In the genomic region with DNA sequence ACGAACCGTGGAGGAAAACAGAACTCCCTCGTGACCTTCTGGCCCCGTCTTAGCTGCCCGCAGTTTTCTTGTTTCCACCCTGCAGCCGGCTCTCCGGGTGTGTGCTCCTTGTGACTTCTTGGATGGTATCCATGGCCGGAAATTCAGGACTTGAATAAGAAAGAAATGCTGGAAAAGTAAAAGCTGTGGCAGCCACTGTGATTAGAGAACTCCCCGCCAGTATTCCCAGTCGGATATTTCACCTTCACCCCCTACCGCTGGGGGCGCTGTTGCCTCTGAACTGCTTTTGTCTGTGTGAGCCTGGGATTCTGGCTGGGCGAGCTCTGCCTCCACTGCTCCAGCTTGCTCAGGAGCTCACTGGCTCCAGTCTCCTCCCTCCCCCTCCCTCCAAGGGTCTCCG, we compare ENCODE assay signal across 9 cellular contexts. TPM values are rescaled to one million over a fixed set of nuclear protein-coding genes. Genes with fewer than 3 reads are reported as not detected.
DNase-seq lines count a peak whose midpoint lies in the region; ATAC-seq and TF ChIP-seq lines count a peak whose summit lies in the region.
"Had no signal": no experiment of that assay in that cellular context is flagged by ENCODE, and none has a peak within 500 bp of the region (broad histone marks: within the 10 kb centered on the region; RNA-seq: fewer than 3 reads in every experiment).

No MANE protein-coding gene starts in this region.

- H3K27ac ChIP-seq in SK-N-SH (ENCODE audit: low read depth in 2 of 2, low read length in 1 of 2), result no peak overlapping the region

- H3K9me2 ChIP-seq in SK-N-SH, result no peaks in the 10 kb centered on the region

- no peak overlapping the region for H2AFZ ChIP-seq in SK-N-SH (ENCODE audit: low read depth)

- no peaks in the 10 kb centered on the region for H3K36me3 ChIP-seq in SK-N-SH (replicated peaks in 1 of 2; ENCODE audit: control insufficient read depth in 1 of 2, insufficient read depth in 2 of 2, low read length in 1 of 2)

- no peaks in the 10 kb centered on the region for H3F3A ChIP-seq in SK-N-SH (replicated peaks; ENCODE audit: insufficient read depth)

- POLR2A ChIA-PET in SK-N-SH (lab: Yijun Ruan, JAX), result no interaction called here

- no peak for ATAC-seq in stimulated activated naive CD8-positive, alpha-beta T cell treated with anti-CD3 and anti-CD28 coated beads, Interleukin-15, Interleukin-2, amounts not matched to agents 100 U/mL and 50 U/mL, for 24 hours
- no peak for ATAC-seq in GM18498 (IDR thresholded peaks at IDR 0.05; ENCODE audit: unreplicated experiment)
- ATAC-seq in HG03039 (IDR thresholded peaks at IDR 0.05; ENCODE audit: unreplicated experiment), result no peak

- no peak for TF ChIP-seq RAD21 in SK-N-SH (IDR thresholded peaks at IDR 0.05; ENCODE audit: low read length)

- peaks cover 0 to 3% of the 10 kb centered on the region in 2 experiments; a peak in 2 of 4 replicates for H3K4me1 ChIP-seq in SK-N-SH (ENCODE audit: control insufficient read depth in 1 of 2, insufficient read depth in 2 of 2, low read depth in 1 of 2, low read length in 1 of 2)

- H3K79me2 ChIP-seq in SK-N-SH (ENCODE audit: insufficient read depth), result no peaks in the 10 kb centered on the region

- WGBS in SK-N-SH (ENCODE audit: low lambda C conversion rate), result 70% methylated on average over 12 of the region's 14 CpGs

- in situ Hi-C loops in GM13976 (cut with MboI; ENCODE audit: low sequenced_read_pairs, unreplicated experiment), result no loop called here

- TF ChIP-seq EP300 in SK-N-SH (IDR thresholded peaks at IDR 0.05; ENCODE audit: borderline replicate concordance in 1 of 2, low read depth in 1 of 2, low read length in 1 of 2), result no peak

- no peak overlapping the region; a peak in 1 of 4 replicates for H3K4me3 ChIP-seq in SK-N-SH (ENCODE audit: low read depth in 2 of 2, low read length in 1 of 2)
- H3K4me3 ChIP-seq in fibroblast of pulmonary artery (replicated peaks; ENCODE audit: low read depth, low read length), result no peak overlapping the region

- H3K27me3 ChIP-seq in SK-N-SH (ENCODE audit: insufficient read depth), result 0 out of 2 replicates have a peak, but pooled peaks cover 6% of the 10 kb centered on the region

- no peaks in the 10 kb centered on the region for H4K20me1 ChIP-seq in SK-N-SH (ENCODE audit: insufficient read depth)

- DNase-seq in GM13976 (ENCODE audit: low spot score), result no peak
- DNase-seq in SK-N-SH, result no peak
- DNase-seq in fibroblast of pulmonary artery (ENCODE audit: low read depth), result peak; percentile 66
- DNase-seq in pons (ENCODE audit: low spot score), result peak; percentile 37
- no peak for DNase-seq in stimulated activated naive CD8-positive, alpha-beta T cell treated with anti-CD3 and anti-CD28 coated beads, Interleukin-15, Interleukin-2, amounts not matched to agents 100 U/mL and 50 U/mL, for 24 hours
- no peak for DNase-seq in NCI-H2196 (lab: John Stamatoyannopoulos, UW; ENCODE audit: unreplicated experiment)

- H3K4me2 ChIP-seq in SK-N-SH, result no peak overlapping the region

- TF ChIP-seq CTCF in GM13976 (IDR thresholded peaks at IDR 0.05; ENCODE audit: borderline replicate concordance, control extremely low read depth, extremely low read depth, insufficient read depth, missing control alignments), result peak; percentile 41
- TF ChIP-seq CTCF in SK-N-SH (IDR thresholded peaks at IDR 0.05), result peak; percentile 50
- TF ChIP-seq CTCF in fibroblast of pulmonary artery (IDR thresholded peaks at IDR 0.05; ENCODE audit: low read length, missing control alignments), result peak; percentile 47

- no peak overlapping the region for H3K9ac ChIP-seq in SK-N-SH

- CTCF ChIA-PET in SK-N-SH (lab: Yijun Ruan, JAX), result interaction anchor here (0.7 to 1.5 kb wide), 3 partner anchors 14 to 41 kb away, joined by 4 to 5 read pairs (median 4); partner anchors contain the start of gene CYP4V2

- H3K9me3 ChIP-seq in SK-N-SH, result no peaks in the 10 kb centered on the region

TF ChIP-seq in SK-N-SH, 30 proteins besides CTCF, POLR2A, EP300 and RAD21:
- no peak for TF ChIP-seq RCOR1 (IDR thresholded peaks at IDR 0.05; ENCODE audit: low read length)
- TF ChIP-seq GATA2 (CRISPR knock-in tag; IDR thresholded peaks at IDR 0.05), result no peak
- TF ChIP-seq REST (IDR thresholded peaks at IDR 0.05; ENCODE audit: low read depth, low read length), result no peak
- no peak for TF ChIP-seq NFIC (IDR thresholded peaks at IDR 0.05; ENCODE audit: borderline replicate concordance)
- TF ChIP-seq FOXJ3 (CRISPR knock-in tag; IDR thresholded peaks at IDR 0.05), result no peak
- TF ChIP-seq, protein P1, sequence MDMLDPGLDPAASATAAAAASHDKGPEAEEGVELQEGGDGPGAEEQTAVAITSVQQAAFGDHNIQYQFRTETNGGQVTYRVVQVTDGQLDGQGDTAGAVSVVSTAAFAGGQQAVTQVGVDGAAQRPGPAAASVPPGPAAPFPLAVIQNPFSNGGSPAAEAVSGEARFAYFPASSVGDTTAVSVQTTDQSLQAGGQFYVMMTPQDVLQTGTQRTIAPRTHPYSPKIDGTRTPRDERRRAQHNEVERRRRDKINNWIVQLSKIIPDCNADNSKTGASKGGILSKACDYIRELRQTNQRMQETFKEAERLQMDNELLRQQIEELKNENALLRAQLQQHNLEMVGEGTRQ (IDR thresholded peaks at IDR 0.05; ENCODE audit: borderline replicate concordance, low read depth, low read length), result no peak
- no peak for TF ChIP-seq NRF1 (IDR thresholded peaks at IDR 0.05; ENCODE audit: low read depth, low read length)
- TF ChIP-seq EZH2phosphoT487 (IDR thresholded peaks at IDR 0.05; ENCODE audit: borderline replicate concordance, low read depth), result no peak
- TF ChIP-seq, protein P2, sequence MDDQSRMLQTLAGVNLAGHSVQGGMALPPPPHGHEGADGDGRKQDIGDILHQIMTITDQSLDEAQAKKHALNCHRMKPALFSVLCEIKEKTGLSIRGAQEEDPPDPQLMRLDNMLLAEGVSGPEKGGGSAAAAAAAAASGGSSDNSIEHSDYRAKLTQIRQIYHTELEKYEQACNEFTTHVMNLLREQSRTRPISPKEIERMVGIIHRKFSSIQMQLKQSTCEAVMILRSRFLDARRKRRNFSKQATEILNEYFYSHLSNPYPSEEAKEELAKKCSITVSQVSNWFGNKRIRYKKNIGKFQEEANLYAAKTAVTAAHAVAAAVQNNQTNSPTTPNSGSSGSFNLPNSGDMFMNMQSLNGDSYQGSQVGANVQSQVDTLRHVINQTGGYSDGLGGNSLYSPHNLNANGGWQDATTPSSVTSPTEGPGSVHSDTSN (IDR thresholded peaks at IDR 0.05), result no peak
- no peak for TF ChIP-seq RXRA (IDR thresholded peaks at IDR 0.05; ENCODE audit: borderline replicate concordance, low read depth)
- no peak for TF ChIP-seq ELF1 (IDR thresholded peaks at IDR 0.05)
- no peak for TF ChIP-seq GABPA (IDR thresholded peaks at IDR 0.05; ENCODE audit: low read depth)
- no peak for TF ChIP-seq USF1 (IDR thresholded peaks at IDR 0.05; ENCODE audit: borderline replicate concordance, low read depth)
- TF ChIP-seq, protein P3, sequence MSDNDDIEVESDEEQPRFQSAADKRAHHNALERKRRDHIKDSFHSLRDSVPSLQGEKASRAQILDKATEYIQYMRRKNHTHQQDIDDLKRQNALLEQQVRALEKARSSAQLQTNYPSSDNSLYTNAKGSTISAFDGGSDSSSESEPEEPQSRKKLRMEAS (IDR thresholded peaks at IDR 0.05; ENCODE audit: low read depth), result no peak
- no peak for TF ChIP-seq POLR2AphosphoS5 (IDR thresholded peaks at IDR 0.05; ENCODE audit: low read depth, low read length)
- no peak for TF ChIP-seq MEF2A (IDR thresholded peaks at IDR 0.05; ENCODE audit: borderline replicate concordance, low read depth)
- no peak for TF ChIP-seq FOSL2 (IDR thresholded peaks at IDR 0.05; ENCODE audit: borderline replicate concordance, low read depth)
- no peak for TF ChIP-seq TCF12 (IDR thresholded peaks at IDR 0.05)
- TF ChIP-seq TEAD4 (IDR thresholded peaks at IDR 0.05; ENCODE audit: borderline replicate concordance, insufficient read depth), result no peak
- TF ChIP-seq CHD2 (IDR thresholded peaks at IDR 0.05; ENCODE audit: low read length, partially characterized antibody), result no peak

RNA-seq across cellular contexts. Expression of gene CYP4V2, which starts 41.5 kb away (rescaled TPM):
- 7.8 and 10.0 TPM in 2 replicates for polyA plus RNA-seq in SK-N-SH (2012; rRNA removed)
- polyA plus RNA-seq in SK-N-SH (2012; cell fraction: cytosol; rRNA removed), result 10.4 and 11.7 TPM in 2 replicates
- 14.5 and 17.6 TPM in 2 replicates for polyA plus RNA-seq in SK-N-SH (2012; cell fraction: nucleus; rRNA removed)

RNA-seq across cellular contexts. Expression of gene FAM149A, which starts 45.4 kb away (rescaled TPM):
- 0.21 and 0.38 TPM in 2 replicates for polyA plus RNA-seq in SK-N-SH (2012; rRNA removed)
- polyA plus RNA-seq in SK-N-SH (2012; cell fraction: cytosol; rRNA removed), result 0.43 and 0.49 TPM in 2 replicates
- polyA plus RNA-seq in SK-N-SH (2012; cell fraction: nucleus; rRNA removed), result 0.29 and 0.30 TPM in 2 replicates
- polyA plus RNA-seq: IgD-negative memory B cell had no signal

Comparison
In these comparisons a context has a peak if more than half of its experiments do, and no peak if none do; other contexts are left out.
1. DNase-seq: peak in fibroblast of pulmonary artery (single experiment) and pons (single experiment); none in GM13976 (single experiment), SK-N-SH (single experiment), stimulated activated naive CD8-positive, alpha-beta T cell treated with anti-CD3 and anti-CD28 coated beads, Interleukin-15, Interleukin-2, amounts not matched to agents 100 U/mL and 50 U/mL, for 24 hours (single experiment) and NCI-H2196 (single experiment).
2. Peak in every context shown above with its lines, with median percentiles within 50 percentile points of each other: CTCF ChIP-seq.